9 cellular contexts compared by ENCODE assay signal in genomic region chr1:1206376-1207253, GRCh38. TPM values are rescaled to one million over a fixed set of nuclear protein-coding genes. Genes with fewer than 3 reads are reported as not detected.
DNase-seq lines count a peak whose midpoint lies in the region; ATAC-seq and TF ChIP-seq lines count a peak whose summit lies in the region.
"Had no signal": no experiment of that assay in that cellular context is flagged by ENCODE, and none has a peak within 500 bp of the region (broad histone marks: within the 10 kb centered on the region; RNA-seq: fewer than 3 reads in every experiment).

Gene TNFRSF18 (minus strand): TSS chr1:1206592. CDS start chr1:1206571, 21 bp downstream.

- H3K27ac ChIP-seq in C4-2B (peak within 1 kb of the TSS; percentile 27), upper lobe of left lung (peak within 1 kb of the TSS in 2 of 4 donors; percentile 16 to 39)

- no peak for TF ChIP-seq EP300 in upper lobe of left lung (IDR thresholded peaks at IDR 0.05)

- peaks cover 0 to 10% (median 7%) of the 10 kb centered on the region in 3 donors for H3K4me1 Mint-ChIP-seq in IgD-negative memory B cell

- H3K4me3 ChIP-seq in upper lobe of left lung = peak within 1 kb of the TSS in 3 of 4 donors; percentile 23 to 36 (median 35)
- H3K4me3 ChIP-seq: adrenal gland had no signal

- H3K27me3 Mint-ChIP-seq in IgD-negative memory B cell = peaks cover 21% of the 10 kb centered on the region

- 10 to 53% methylated on average over 4 to 27 of the region's 59 CpGs for WGBS in upper lobe of left lung, 2 donors

- H3K27ac Mint-ChIP-seq in IgD-negative memory B cell = peak within 1 kb of the TSS in 2 of 3 donors; percentile 15 to 16

- H3K9me3 Mint-ChIP-seq in IgD-negative memory B cell = peaks cover 0 to 2% (median 0%) of the 10 kb centered on the region in 3 donors

- H3K9me3 ChIP-seq in upper lobe of left lung = no peaks in the 10 kb centered on the region
- H3K9me3 ChIP-seq: adrenal gland had no signal

- ATAC-seq in left colon (peak; percentile 52), upper lobe of left lung (ENCODE audit: low FRiP score in 2 of 2) (peak in 1 of 2 donors; percentile 22), HG02973 (IDR thresholded peaks at IDR 0.05; ENCODE audit: unreplicated experiment) (no peak), HG02884 (IDR thresholded peaks at IDR 0.05; ENCODE audit: unreplicated experiment) (no peak)

- DNase-seq in activated effector memory CD4-positive, alpha-beta T cell treated with anti-CD3 and anti-CD28 coated beads, Interleukin-2, amount 50 U/mL, for 16 hours = peak; percentile 88
- peak; percentile 55 to 64 for DNase-seq in left colon
- DNase-seq in upper lobe of left lung = peak; percentile 64 to 88
- no peak for DNase-seq in OCI-M2 (lab: John Stamatoyannopoulos, UW; ENCODE audit: unreplicated experiment)

- H3K4me3 Mint-ChIP-seq in IgD-negative memory B cell = peak within 1 kb of the TSS; percentile 64 to 92 (median 82)

- no peaks in the 10 kb centered on the region for H3K36me3 ChIP-seq in upper lobe of left lung
- H3K36me3 ChIP-seq: adrenal gland had no signal

- H3K36me3 Mint-ChIP-seq in IgD-negative memory B cell = no peaks in the 10 kb centered on the region

- no peak for TF ChIP-seq POLR2A in upper lobe of left lung (IDR thresholded peaks at IDR 0.05)

- peaks cover 15 to 38% (median 27%) of the 10 kb centered on the region in 4 donors for H3K4me1 ChIP-seq in upper lobe of left lung

- intact Hi-C loops in left colon (cut with DNase I, micrococcal nuclease) = no loop called here

- peaks cover 0 to 20% (median 11%) of the 10 kb centered on the region in 4 donors for H3K27me3 ChIP-seq in upper lobe of left lung

- TF ChIP-seq CTCF in C4-2B (conservative IDR thresholded peaks at IDR 0.05) (no peak), upper lobe of left lung (IDR thresholded peaks at IDR 0.05) (no peak)

RNA-seq across cellular contexts. Expression of gene TNFRSF18, which starts in this region (rescaled TPM):
- 3.5 TPM for polyA plus RNA-seq in IgD-negative memory B cell
- total RNA-seq in left colon (1 to 10 TPM in 1 of 2 donors, under 1 TPM in 1; 0.64 to 3.7 TPM), upper lobe of left lung (1 to 10 TPM in 4 of 6 donors, under 1 TPM in 1, not detected in 1; 0.89 to 3.4 (median 2.1) TPM)
